8 cellular contexts compared by ENCODE assay signal in genomic region chr4:498328-498919, GRCh38. TPM values are rescaled to one million over a fixed set of nuclear protein-coding genes. Genes with fewer than 3 reads are reported as not detected.
DNase-seq lines count a peak whose midpoint lies in the region; ATAC-seq, FAIRE-seq and TF ChIP-seq lines count a peak whose summit lies in the region.

No MANE protein-coding gene starts in this region.

- no peak overlapping the region for H3K14ac ChIP-seq in H1 (ENCODE audit: insufficient read length)

- H3K56ac ChIP-seq in H1 (replicated peaks; ENCODE audit: insufficient read length, low read depth, low read length), result no peak overlapping the region

- intact Hi-C loops in PC-3 (cut with micrococcal nuclease), result no loop called here

- no peak for TF ChIP-seq RAD21 in H1 (IDR thresholded peaks at IDR 0.05 in 1 of 2, conservative IDR thresholded peaks at IDR 0.05 in 1 of 2; ENCODE audit: low read depth in 2 of 2, low read length in 2 of 2)

- H3K36me3 ChIP-seq in PC-3 (ENCODE audit: low read depth, low read length) (peaks cover 27% of the 10 kb centered on the region), H1 (ENCODE audit: control insufficient read depth in 2 of 4, insufficient read depth in 4 of 4, low read length in 3 of 4) (peaks cover 4 to 28% (median 19%) of the 10 kb centered on the region in 4 experiments; a peak in 7 of 8 replicates)

- no peak overlapping the region for H4K91ac ChIP-seq in H1 (replicated peaks; ENCODE audit: insufficient read length, low read length)

- H3K23ac ChIP-seq in H1 (ENCODE audit: insufficient read length), result no peak overlapping the region

- H3K27ac ChIP-seq in PC-3 (ENCODE audit: low read length) (no peak overlapping the region), H1 (ENCODE audit: low read depth, low read length) (peak overlapping the region; percentile 80)

- no peak overlapping the region for H3K4ac ChIP-seq in H1 (replicated peaks; ENCODE audit: insufficient read length, low read depth, low read length)

- POLR2A ChIA-PET in AG04449 (lab: Yijun Ruan, JAX) (no interaction called here), PC-3 (lab: Charles Lee; ENCODE audit: unreplicated experiment) (no interaction called here), H1 (lab: Charles Lee; ENCODE audit: partially characterized antibody) (interaction anchor here (0.6 to 3.8 kb wide), 8 partner anchors 10 to 194 kb away, joined by 3 to 30 read pairs (median 3); partner anchors contain the start of genes TMEM271 and ZNF732)
- POLR2A ChIA-PET in naive thymus-derived CD8-positive, alpha-beta T cell (lab: Charles Lee), result interaction anchor here (0.6 to 6.1 kb wide), 8 partner anchors 9 to 424 kb away, joined by 3 to 46 read pairs (median 6); no protein-coding TSS in a partner anchor

- peak overlapping the region; percentile 97 for H3K4me3 ChIP-seq in AG04449 (ENCODE audit: low read depth, low read length)
- peak overlapping the region; percentile 86 for H3K4me3 ChIP-seq in PC-3 (ENCODE audit: low read length)
- H3K4me3 ChIP-seq in H1 (ENCODE audit: extremely low read depth in 1 of 4, insufficient read depth in 2 of 4, low read depth in 3 of 4, low read length in 4 of 4), result peak overlapping the region; percentile 74 to 87 (median 85)

- H3K4me3 Mint-ChIP-seq in naive thymus-derived CD8-positive, alpha-beta T cell, result peak overlapping the region; percentile 86 to 98 (median 94)

- no peaks in the 10 kb centered on the region for H3K9me2 ChIP-seq in PC-3 (replicated peaks; ENCODE audit: low read length)

- BruUV-seq in PC-3 (replicated peaks; lab: Mats Ljungman, UMichigan), result TSS peak; percentile 72

- no peak for TF ChIP-seq POLR2A in H1 (IDR thresholded peaks at IDR 0.05; ENCODE audit: control extremely low read depth in 1 of 2, low read depth in 2 of 2, low read length in 2 of 2)

- H3K4me1 ChIP-seq in PC-3 (ENCODE audit: insufficient read depth, low read length) (peaks cover 8% of the 10 kb centered on the region), H1 (replicated peaks in 1 of 4; ENCODE audit: control insufficient read depth in 3 of 4, insufficient read depth in 4 of 4, low read length in 3 of 4) (peaks cover 0 to 8% (median 4%) of the 10 kb centered on the region in 4 experiments; a peak in 3 of 7 replicates)

- H4K20me1 ChIP-seq in PC-3 (ENCODE audit: low read length) (no peaks in the 10 kb centered on the region), H1 (replicated peaks in 1 of 2; ENCODE audit: control insufficient read depth in 1 of 2, insufficient read depth in 2 of 2, low read length in 2 of 2) (peaks cover 0 to 2% of the 10 kb centered on the region in 2 experiments)

- H3K4me1 Mint-ChIP-seq in naive thymus-derived CD8-positive, alpha-beta T cell, result peaks cover 18 to 55% (median 47%) of the 10 kb centered on the region in 4 donors

- H3K4me2 ChIP-seq in PC-3 (ENCODE audit: low read length) (peak overlapping the region; percentile 86), H1 (ENCODE audit: insufficient read depth in 1 of 2, low read depth in 2 of 2, low read length in 2 of 2) (peak overlapping the region; percentile 54 to 76)

- CTCF ChIA-PET in AG04449 (lab: Yijun Ruan, JAX), result no interaction called here
- CTCF ChIA-PET in PC-3 (lab: Charles Lee), result no interaction called here
- CTCF ChIA-PET in H1 (lab: Charles Lee; ENCODE audit: partially characterized antibody), result interaction anchor here (0.7 kb wide), 1 partner anchor 61 kb away, joined by 3 read pairs; no protein-coding TSS in a partner anchor

- no peak for TF ChIP-seq EP300 in H1 (IDR thresholded peaks at IDR 0.05; ENCODE audit: borderline replicate concordance in 1 of 2, low read depth in 2 of 2, low read length in 2 of 2)

- H3K18ac ChIP-seq in H1 (ENCODE audit: extremely low read depth, low read length), result no peak overlapping the region

- H3K27me3 Mint-ChIP-seq in naive thymus-derived CD8-positive, alpha-beta T cell, result no peaks in the 10 kb centered on the region

- H4K5ac ChIP-seq in H1 (ENCODE audit: insufficient read length, low read depth, low read length), result no peak overlapping the region

- no peak overlapping the region for H2AK5ac ChIP-seq in H1 (ENCODE audit: low read depth, low read length)

- peak; percentile 7 for ATAC-seq in GM21367 (IDR thresholded peaks at IDR 0.05; ENCODE audit: unreplicated experiment)
- ATAC-seq in PC-3, result peak; percentile 9; the same call in 1 of the 2 replicates
- ATAC-seq in naive thymus-derived CD8-positive, alpha-beta T cell, result peak; percentile 32 to 62
- no peak for ATAC-seq in HG03565 (IDR thresholded peaks at IDR 0.05; ENCODE audit: unreplicated experiment)

- H2AFZ ChIP-seq in PC-3 (ENCODE audit: low read length) (peak overlapping the region; percentile 78), H1 (ENCODE audit: low read length) (no peak overlapping the region)

- peaks cover 33 to 63% (median 57%) of the 10 kb centered on the region in 3 donors for H3K36me3 Mint-ChIP-seq in naive thymus-derived CD8-positive, alpha-beta T cell

- H3F3A ChIP-seq in PC-3 (ENCODE audit: low read length, unreplicated experiment), result no peaks in the 10 kb centered on the region

- H3K23me2 ChIP-seq in H1 (ENCODE audit: low read depth, low read length), result peaks cover 4% of the 10 kb centered on the region; the same call in 1 of the 2 replicates

- H2BK120ac ChIP-seq in H1 (replicated peaks; ENCODE audit: low read depth, low read length), result no peak overlapping the region

- peaks cover 0 to 40% (median 7%) of the 10 kb centered on the region in 9 donors for H3K9me3 Mint-ChIP-seq in naive thymus-derived CD8-positive, alpha-beta T cell

- H3K27me3 ChIP-seq in PC-3 (ENCODE audit: low read length), result no peaks in the 10 kb centered on the region
- H3K27me3 ChIP-seq in H1 (replicated peaks in 1 of 4; ENCODE audit: control insufficient read depth in 3 of 4, extremely low read depth in 1 of 4, insufficient read depth in 3 of 4, low read length in 3 of 4), result no peaks in the 10 kb centered on the region

- H2BK12ac ChIP-seq in H1 (ENCODE audit: low read depth, low read length), result no peak overlapping the region

- no peak for FAIRE-seq in H1 (lab: Jason Lieb, UNC)

- no peak overlapping the region for H4K8ac ChIP-seq in H1 (ENCODE audit: extremely low read depth, insufficient read depth, low read length)

- H2BK5ac ChIP-seq in H1 (ENCODE audit: low read depth, low read length), result no peak overlapping the region; the same call in 1 of the 2 replicates

- TF ChIP-seq CTCF in AG04449 (IDR thresholded peaks at IDR 0.05; ENCODE audit: insufficient read depth, low read length, missing control alignments) (no peak), PC-3 (conservative IDR thresholded peaks at IDR 0.05; ENCODE audit: low read depth, low read length) (no peak), H1 (IDR thresholded peaks at IDR 0.05; ENCODE audit: control extremely low read depth in 1 of 3, insufficient read depth in 1 of 3, low read depth in 1 of 3, low read length in 3 of 3) (no peak)

- H3K27ac Mint-ChIP-seq in naive thymus-derived CD8-positive, alpha-beta T cell, result peak overlapping the region; percentile 93 to 98 (median 96)

- DNase-seq in AG04449 (ENCODE audit: low read depth, low spot score), result no peak
- DNase-seq in PC-3, result no peak
- no peak for DNase-seq in H1 (ENCODE audit: low read depth in 1 of 2, low spot score in 2 of 2)
- no peak for DNase-seq in naive thymus-derived CD8-positive, alpha-beta T cell
- no peak for DNase-seq in KG1 (lab: John Stamatoyannopoulos, UW)
- DNase-seq in COR-L47 (lab: John Stamatoyannopoulos, UW), result no peak

- no peaks in the 10 kb centered on the region for H3K9me3 ChIP-seq in PC-3 (ENCODE audit: low read length)
- peaks cover under 1 to 11% of the 10 kb centered on the region in 2 experiments; a peak in 2 of 4 replicates for H3K9me3 ChIP-seq in H1 (ENCODE audit: insufficient read depth in 2 of 2, low read depth in 1 of 2, low read length in 1 of 2)

- H3K79me2 ChIP-seq in PC-3 (ENCODE audit: low read length) (peaks cover 59% of the 10 kb centered on the region), H1 (ENCODE audit: control insufficient read depth in 1 of 2, insufficient read depth in 2 of 2, low read length in 2 of 2) (peaks cover 6 to 60% of the 10 kb centered on the region in 2 experiments)

- WGBS in H1 (ENCODE audit: extremely low coverage in 1 of 2, insufficient coverage in 1 of 2, insufficient read length in 1 of 2, insufficient replicate concordance in 2 of 2, low coverage in 1 of 2, low lambda C conversion rate in 2 of 2, missing lambda C conversion rate in 1 of 2), 2 experiments, result 15% methylated on average over 16 of the region's 17 CpGs; no CpG with 5 or more reads in 1 of the 2 experiments

- peaks cover 7% of the 10 kb centered on the region; the same call in 1 of the 2 replicates for H3K79me1 ChIP-seq in H1 (ENCODE audit: low read depth, low read length)

- H3K9ac ChIP-seq in PC-3 (ENCODE audit: low read length), result peak overlapping the region; percentile 97
- H3K9ac ChIP-seq in H1 (replicated peaks in 1 of 4; ENCODE audit: extremely low read depth in 1 of 4, low read depth in 3 of 4, low read length in 3 of 4), result peak overlapping the region; percentile 59 to 95 (median 89)

- H2BK20ac ChIP-seq in H1 (ENCODE audit: low read length), result no peak overlapping the region

- no peak overlapping the region for H2BK15ac ChIP-seq in H1 (ENCODE audit: low read length)

RNA-seq across cellular contexts. Expression of gene ZNF721, which starts 0.5 kb away (rescaled TPM):
- total RNA-seq in PC-3 (2014; rRNA removed), result 17.5 and 23.1 TPM in 2 replicates
- total RNA-seq in H1 (2021; fragmentation: NEBNext Ultra II Directional; extraction: Animal tissue kit (Norgen Biotek cat#: 25700)), result 110 and 117 TPM in 2 replicates
- polyA plus RNA-seq in H1 (2011; rRNA removed), result 7.1 and 12.6 TPM in 2 replicates
- 12.4 TPM for polyA plus RNA-seq in H1 (2011; cell fraction: cytosol; rRNA removed)
- polyA plus RNA-seq in H1 (2011; cell fraction: nucleus; rRNA removed), result 23.3 TPM
- polyA plus RNA-seq in H1 (2012, experiment 1 of 2), result 28.1 to 47.0 TPM (median 35.0 TPM) in 4 replicates
- 2.6 TPM for polyA plus RNA-seq in H1 (2012, experiment 2 of 2)
- 53.5 TPM for polyA plus RNA-seq in H1 (2013, experiment 1 of 2)
- 47.5 TPM for polyA plus RNA-seq in H1 (2013, experiment 2 of 2)
- 77.0 and 86.2 TPM in 2 replicates for polyA minus RNA-seq in H1 (2011; rRNA and poly(A)+ RNA removed)
- 42.8 TPM for polyA minus RNA-seq in H1 (2011; cell fraction: cytosol; rRNA and poly(A)+ RNA removed)
- 287 TPM for polyA minus RNA-seq in H1 (2011; cell fraction: nucleus; rRNA and poly(A)+ RNA removed)
- total RNA-seq in naive thymus-derived CD8-positive, alpha-beta T cell, result 10 to 100 TPM; 71.6 to 72.6 TPM
- polyA plus RNA-seq in naive thymus-derived CD8-positive, alpha-beta T cell, result 10 to 100 TPM; 44.7 to 46.1 (median 45.6) TPM

RNA-seq across cellular contexts. Expression of gene PIGG, which starts 0.6 kb away (rescaled TPM):
- 21.2 and 27.9 TPM in 2 replicates for total RNA-seq in PC-3 (2014; rRNA removed)
- 34.8 and 42.2 TPM in 2 replicates for total RNA-seq in H1 (2021; fragmentation: NEBNext Ultra II Directional; extraction: Animal tissue kit (Norgen Biotek cat#: 25700))
- polyA plus RNA-seq in H1 (2011; rRNA removed), result 43.3 and 52.9 TPM in 2 replicates
- polyA plus RNA-seq in H1 (2011; cell fraction: cytosol; rRNA removed), result 39.8 TPM
- 197 TPM for polyA plus RNA-seq in H1 (2011; cell fraction: nucleus; rRNA removed)
- polyA plus RNA-seq in H1 (2012, experiment 1 of 2), result 35.5 to 46.7 TPM (median 39.9 TPM) in 4 replicates
- 8.4 TPM for polyA plus RNA-seq in H1 (2012, experiment 2 of 2)
- 31.4 TPM for polyA plus RNA-seq in H1 (2013, experiment 1 of 2)
- 26.6 TPM for polyA plus RNA-seq in H1 (2013, experiment 2 of 2)
- 50.7 and 55.8 TPM in 2 replicates for polyA minus RNA-seq in H1 (2011; rRNA and poly(A)+ RNA removed)
- polyA minus RNA-seq in H1 (2011; cell fraction: cytosol; rRNA and poly(A)+ RNA removed), result 29.0 TPM
- 87.1 TPM for polyA minus RNA-seq in H1 (2011; cell fraction: nucleus; rRNA and poly(A)+ RNA removed)
- 100 to 1,000 TPM; 117 to 121 TPM for total RNA-seq in naive thymus-derived CD8-positive, alpha-beta T cell
- polyA plus RNA-seq in naive thymus-derived CD8-positive, alpha-beta T cell, result 10 to 100 TPM; 20.9 to 25.7 (median 25.4) TPM

Comparison
In these comparisons a context has a peak if more than half of its experiments do, and no peak if none do; other contexts are left out.
1. POLR2A ChIA-PET loops: an anchor here in H1 (0.6 to 3.8 kb wide) and naive thymus-derived CD8-positive, alpha-beta T cell (0.6 to 6.1 kb wide); none called in AG04449 and PC-3.